In genomic region chr2:53549497-53549896, GRCh38 we compare ENCODE assay signal across 29 cellular contexts.
"Had no signal": no experiment of that assay in that cellular context is flagged by ENCODE, and none has a peak within 500 bp of the region (broad histone marks: within the 10 kb centered on the region; RNA-seq: fewer than 3 reads in every experiment).

No MANE protein-coding gene starts in this region.

- H3K4me1 Mint-ChIP-seq: activated CD8-positive, alpha-beta memory T cell treated with anti-CD3 and anti-CD28 coated beads, Interleukin-2, amount 10 ng/mL, durations not matched to agents 7 days and 5 days; T-helper 17 cell; WTC11 had no signal

- DNase-seq: activated CD4-positive, alpha-beta T cell treated with anti-CD3 and anti-CD28 coated beads for 48 hours; activated CD4-positive, alpha-beta T cell treated with anti-CD3 and anti-CD28 coated beads, Interleukin-2, amount 50 U/mL, for 48 hours; activated CD4-positive, CD25-positive, alpha-beta regulatory T cell treated with anti-CD3 and anti-CD28 coated beads, Interleukin-2, amount 50 U/mL, for 72 hours; activated CD8-positive, alpha-beta memory T cell treated with anti-CD3 and anti-CD28 coated beads, Interleukin-2, amount 10 ng/mL, durations not matched to agents 7 days and 5 days; activated effector memory CD4-positive, alpha-beta T cell treated with anti-CD3 and anti-CD28 coated beads, Interleukin-2, amount 50 U/mL, for 16 hours; activated naive CD4-positive, alpha-beta T cell treated with Interleukin-2 at 50 U/mL for 16 hours; activated T-cell treated with anti-CD3 and anti-CD28 coated beads, Interleukin-2, amount 50 U/mL, for 24 hours; amygdala; Kasumi-1; KBM-7; NCI-H1105 treated with DMSO at 0.1 percent for 48 hours; NCI-H1436 treated with DMSO at 0.1 percent for 48 hours; NCI-H187 treated with DMSO at 0.1 percent for 48 hours; NCI-H2081 treated with DMSO at 0.1 percent for 48 hours; NCI-H2227 treated with DMSO at 0.1 percent for 48 hours; NCI-H446 treated with DMSO at 0.1 percent for 48 hours; NCI-H526; NCI-H774; NK-92 treated with Interleukin-12 subunit alpha and Interleukin-12 subunit beta, amount 100 ng/mL, for 24 hours; OCI-M1; RPMI8226; SIG-M5; T-helper 17 cell; T-helper 9 cell had no signal

- H3K4me3 Mint-ChIP-seq: activated CD8-positive, alpha-beta memory T cell treated with anti-CD3 and anti-CD28 coated beads, Interleukin-2, amount 10 ng/mL, durations not matched to agents 7 days and 5 days; activated naive CD8-positive, alpha-beta T cell; activated T-cell treated with anti-CD3 and anti-CD28 coated beads, Interleukin-2, amount 50 U/mL, for 24 hours; activated T-helper 1 cell treated with anti-CD3 and anti-CD28 coated beads, Interleukin-12 subunit alpha, Interleukin-12 subunit beta, Interleukin-2, Interleukin-4 antibody, amounts not matched to agents 30 ng/mL and 10 ng/mL and 1 ng/mL, durations not matched to agents 14 hours and 24 hours and 36 hours; brain; T-helper 17 cell; WTC11 had no signal

- ATAC-seq: activated CD8-positive, alpha-beta memory T cell treated with anti-CD3 and anti-CD28 coated beads, Interleukin-2, amount 10 ng/mL, durations not matched to agents 7 days and 5 days; Panc1; T-helper 17 cell; WTC11 had no signal

- H3K27ac Mint-ChIP-seq: activated CD8-positive, alpha-beta memory T cell treated with anti-CD3 and anti-CD28 coated beads, Interleukin-2, amount 10 ng/mL, durations not matched to agents 7 days and 5 days; activated naive CD8-positive, alpha-beta T cell; activated T-cell treated with anti-CD3 and anti-CD28 coated beads, Interleukin-2, amount 50 U/mL, for 24 hours; activated T-helper 1 cell treated with anti-CD3 and anti-CD28 coated beads, Interleukin-12 subunit alpha, Interleukin-12 subunit beta, Interleukin-2, Interleukin-4 antibody, amounts not matched to agents 30 ng/mL and 10 ng/mL and 1 ng/mL, durations not matched to agents 14 hours and 24 hours and 36 hours; T-helper 17 cell; WTC11 had no signal

- H3K27me3 Mint-ChIP-seq: activated CD8-positive, alpha-beta memory T cell treated with anti-CD3 and anti-CD28 coated beads, Interleukin-2, amount 10 ng/mL, durations not matched to agents 7 days and 5 days had no signal

- H3K36me3 Mint-ChIP-seq: activated CD8-positive, alpha-beta memory T cell treated with anti-CD3 and anti-CD28 coated beads, Interleukin-2, amount 10 ng/mL, durations not matched to agents 7 days and 5 days; activated naive CD8-positive, alpha-beta T cell; brain; WTC11 had no signal
